11 cellular contexts compared by ENCODE assay signal in the genomic region with DNA sequence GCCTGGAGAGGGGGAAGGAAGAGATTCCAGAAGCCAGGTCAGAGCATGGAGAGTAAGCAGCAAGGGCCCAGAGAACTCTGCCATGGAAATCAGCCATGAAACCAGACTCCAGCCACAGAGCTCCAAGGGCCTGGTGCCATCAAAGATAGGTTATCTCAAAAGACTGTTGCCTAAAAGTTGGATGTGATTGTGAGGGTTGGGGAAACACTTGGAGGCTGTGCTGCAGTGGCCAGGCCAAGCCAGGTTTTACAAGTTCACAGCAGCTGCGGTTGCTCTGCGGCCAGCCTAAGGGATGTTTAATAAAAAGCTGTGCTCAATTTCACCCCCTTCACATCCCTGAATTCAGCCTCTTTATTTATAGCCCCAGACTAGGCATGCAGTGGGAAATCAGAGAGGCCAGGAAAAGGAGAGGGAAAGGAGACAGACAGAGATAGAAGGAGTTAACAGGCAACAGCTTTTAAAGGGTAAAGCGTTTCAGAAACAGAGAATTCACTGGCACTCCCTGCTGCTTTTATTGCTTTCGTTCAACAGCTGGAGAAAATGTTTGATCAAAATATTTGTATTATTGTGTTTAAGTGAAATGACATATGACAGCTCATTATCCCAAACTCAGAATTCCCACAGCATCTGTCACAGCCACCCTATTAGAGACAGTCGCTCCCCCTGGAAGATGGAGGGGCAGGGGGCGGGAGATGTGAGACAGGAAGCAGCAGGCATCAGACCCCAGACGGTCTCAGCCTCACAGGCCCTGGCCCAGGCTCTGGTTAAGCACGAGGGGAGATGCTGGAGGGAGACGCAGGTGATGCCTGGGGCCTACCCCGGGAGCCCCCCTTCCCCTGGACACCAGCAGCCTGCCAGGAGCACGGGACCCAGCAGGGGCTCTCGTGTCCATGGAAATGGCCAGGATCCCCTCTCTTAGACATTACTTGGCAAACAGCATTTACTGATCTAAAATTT.
DNase-seq lines count a peak whose midpoint lies in the region; ATAC-seq and TF ChIP-seq lines count a peak whose summit lies in the region.
"Had no signal": no experiment of that assay in that cellular context is flagged by ENCODE, and none has a peak within 500 bp of the region (broad histone marks: within the 10 kb centered on the region; RNA-seq: fewer than 3 reads in every experiment).

No MANE protein-coding gene starts in this region.

- DNase-seq in NCI-H226 (peak; percentile 48), esophagus squamous epithelium (lab: John Stamatoyannopoulos, UW) (no peak), mucosa of gallbladder (ENCODE audit: low spot score) (peak; percentile 11), transverse colon (no peak), HT-29 (ENCODE audit: low spot score) (no peak), AG08395 (ENCODE audit: low spot score) (no peak), spleen (no peak)
- DNase-seq: activated CD4-positive, alpha-beta T cell treated with anti-CD3 and anti-CD28 coated beads, Interleukin-2, amount 10 ng/mL, durations not matched to agents 7 days and 5 days; DMS 273 treated with DMSO at 0.1 percent for 48 hours; stimulated activated CD4-positive, alpha-beta T cell treated with anti-CD3 and anti-CD28 coated beads, Interleukin-12 subunit alpha, Interleukin-12 subunit beta, amount 100 ng/mL, for 4 hours had no signal

- no peaks in the 10 kb centered on the region for H3K36me3 ChIP-seq in esophagus squamous epithelium
- no peaks in the 10 kb centered on the region for H3K36me3 ChIP-seq in transverse colon
- no peaks in the 10 kb centered on the region for H3K36me3 ChIP-seq in spleen

- peak overlapping the region in 3 of 4 donors; percentile 31 to 82 (median 67) for H3K27ac ChIP-seq in esophagus squamous epithelium
- H3K27ac ChIP-seq in transverse colon = peak overlapping the region; percentile 37 to 77 (median 46)
- H3K27ac ChIP-seq in spleen = no peak overlapping the region

- H3K4me3 ChIP-seq in esophagus squamous epithelium = no peak overlapping the region
- no peak overlapping the region for H3K4me3 ChIP-seq in transverse colon
- no peak overlapping the region for H3K4me3 ChIP-seq in spleen

- H3K9me3 ChIP-seq in esophagus squamous epithelium = no peaks in the 10 kb centered on the region
- H3K9me3 ChIP-seq in transverse colon = no peaks in the 10 kb centered on the region
- no peaks in the 10 kb centered on the region for H3K9me3 ChIP-seq in spleen

- in situ Hi-C loops in transverse colon (cut with MboI; ENCODE audit: low pct_ligation_motif_present in 1 of 4, low pct_unique_long_range_greater_than_20kb in 1 of 4, low sequenced_read_pairs in 3 of 4) = no loop called here

- H3K27me3 ChIP-seq in esophagus squamous epithelium (no peaks in the 10 kb centered on the region), transverse colon (no peaks in the 10 kb centered on the region), spleen (replicated peaks in 1 of 7) (no peaks in the 10 kb centered on the region)

- 60 to 75% methylated on average over 5 to 10 of the region's 12 CpGs for WGBS in esophagus squamous epithelium, 2 donors
- WGBS in transverse colon (ENCODE audit: low coverage in 1 of 2), 2 donors = 41 to 51% methylated on average over 4 to 12 of the region's 12 CpGs
- 75 to 87% (median 79%) methylated on average over 12 of the region's 12 CpGs for WGBS in spleen, 5 donors

- no peak for TF ChIP-seq CTCF in esophagus squamous epithelium (IDR thresholded peaks at IDR 0.05)
- no peak for TF ChIP-seq CTCF in transverse colon (IDR thresholded peaks at IDR 0.05)
- no peak for TF ChIP-seq CTCF in spleen (IDR thresholded peaks at IDR 0.05 in 8 of 11, conservative IDR thresholded peaks at IDR 0.05 in 3 of 11)

- ATAC-seq in HG03432 (IDR thresholded peaks at IDR 0.05; ENCODE audit: unreplicated experiment) = no peak

- intact Hi-C loops in esophagus squamous epithelium (cut with DNase I) = no loop called here
- intact Hi-C loops in transverse colon (cut with DNase I; ENCODE audit: low total_unique reads) = no loop called here
- intact Hi-C loops in spleen (cut with DNase I; ENCODE audit: low total_unique reads) = no loop called here

- TF ChIP-seq POLR2A in esophagus squamous epithelium (IDR thresholded peaks at IDR 0.05) = no peak
- TF ChIP-seq POLR2A in transverse colon (IDR thresholded peaks at IDR 0.05) = no peak
- no peak for TF ChIP-seq POLR2A in spleen (IDR thresholded peaks at IDR 0.05)

- H3K4me1 ChIP-seq in esophagus squamous epithelium (peaks cover 0 to 46% (median 26%) of the 10 kb centered on the region in 3 donors), transverse colon (peaks cover 7 to 27% (median 14%) of the 10 kb centered on the region in 4 donors), spleen (no peaks in the 10 kb centered on the region)

- no peak for TF ChIP-seq EP300 in transverse colon (IDR thresholded peaks at IDR 0.05; ENCODE audit: low read depth)

Comparison
In these comparisons a context has a peak if more than half of its experiments do, and no peak if none do; other contexts are left out.
1. DNase-seq: peak in NCI-H226 (single experiment) and mucosa of gallbladder (single experiment); none in esophagus squamous epithelium (single experiment), transverse colon (single experiment), HT-29 (single experiment), AG08395 (single experiment) and spleen (single experiment).
2. H3K27ac ChIP-seq: peak in esophagus squamous epithelium (3 of 4) and transverse colon (4 of 4); none in spleen (0 of 8).